Comparison of ENCODE assay signal across 8 cellular contexts in genomic region chr5:5419291-5420210, GRCh38. TPM values are rescaled to one million over a fixed set of nuclear protein-coding genes. Genes with fewer than 3 reads are reported as not detected.
A peak's percentile ranks its signal among the peaks of the same experiment; 100 is the strongest.
DNase-seq lines count a peak whose midpoint lies in the region; ATAC-seq and TF ChIP-seq lines count a peak whose summit lies in the region.

No MANE protein-coding gene starts in this region.

- peak; percentile 61 for TF ChIP-seq CTCF in DOHH2 (IDR thresholded peaks at IDR 0.05; ENCODE audit: low read depth, low read length, poor library complexity, severe bottlenecking)
- TF ChIP-seq CTCF in fibroblast of lung (conservative IDR thresholded peaks at IDR 0.05 in 1 of 2, IDR thresholded peaks at IDR 0.05 in 1 of 2; ENCODE audit: low read depth in 1 of 2, low read length in 2 of 2): peak; percentile 73 to 75
- peak; percentile 79 for TF ChIP-seq CTCF in retinal pigment epithelial cell (conservative IDR thresholded peaks at IDR 0.05; ENCODE audit: low read depth, low read length)

- H3K9me2 ChIP-seq in DOHH2 (replicated peaks; ENCODE audit: control insufficient read depth, low read length): no peaks in the 10 kb centered on the region

- H3K36me3 ChIP-seq in DOHH2 (ENCODE audit: control insufficient read depth, low read length) (no peaks in the 10 kb centered on the region), fibroblast of lung (ENCODE audit: control insufficient read depth, insufficient read depth, low read length) (no peaks in the 10 kb centered on the region)

- peak overlapping the region; percentile 39 for H2AFZ ChIP-seq in fibroblast of lung (ENCODE audit: low read length)

- peaks cover 18% of the 10 kb centered on the region for H4K20me1 ChIP-seq in DOHH2 (ENCODE audit: control insufficient read depth, insufficient read depth, low read depth, low read length)
- no peaks in the 10 kb centered on the region for H4K20me1 ChIP-seq in fibroblast of lung (ENCODE audit: control insufficient read depth, extremely low read depth, insufficient read depth, low read length)

- ATAC-seq in GM18867 (IDR thresholded peaks at IDR 0.05; ENCODE audit: unreplicated experiment) (no peak), GM19467 (IDR thresholded peaks at IDR 0.05; ENCODE audit: unreplicated experiment) (no peak)

- peak overlapping the region; percentile 98; the same call in 1 of the 2 replicates for H3K4me2 ChIP-seq in DOHH2 (ENCODE audit: low read length)
- H3K4me2 ChIP-seq in fibroblast of lung (ENCODE audit: extremely low read depth, insufficient read depth, low read length): peak overlapping the region; percentile 28

- H3F3A ChIP-seq in DOHH2 (ENCODE audit: control insufficient read depth, insufficient read depth): peaks cover 12% of the 10 kb centered on the region

- H3K9me3 ChIP-seq in DOHH2 (ENCODE audit: control insufficient read depth, insufficient read depth, low read length) (no peaks in the 10 kb centered on the region), fibroblast of lung (ENCODE audit: control insufficient read depth, insufficient read depth, low read depth, low read length) (no peaks in the 10 kb centered on the region)

- H3K4me1 ChIP-seq in DOHH2 (ENCODE audit: control insufficient read depth, low read length) (peaks cover 30% of the 10 kb centered on the region), fibroblast of lung (ENCODE audit: control insufficient read depth, extremely low read depth, insufficient read depth, low read length) (peaks cover 11% of the 10 kb centered on the region)

- DNase-seq in LoVo (ENCODE audit: low spot score) (peak; percentile 50), SHP77 treated with DMSO at 0.1 percent for 48 hours (lab: John Stamatoyannopoulos, UW) (peak; percentile 62), fibroblast of lung (ENCODE audit: low read depth in 2 of 2) (peak; percentile 76 to 89), retinal pigment epithelial cell (ENCODE audit: low read depth) (peak; percentile 62), T-helper 2 cell (no peak)

- H3K27me3 ChIP-seq in DOHH2 (ENCODE audit: control insufficient read depth, low read length) (no peaks in the 10 kb centered on the region), fibroblast of lung (ENCODE audit: control insufficient read depth, insufficient read depth, low read length) (no peaks in the 10 kb centered on the region)

- H3K4me3 ChIP-seq in DOHH2 (ENCODE audit: low read length) (no peak overlapping the region), fibroblast of lung (replicated peaks in 1 of 4; ENCODE audit: control extremely low read depth in 1 of 4, insufficient read depth in 1 of 4, low read depth in 3 of 4, low read length in 4 of 4) (peak overlapping the region in 1 of 4 experiments; percentile 27), retinal pigment epithelial cell (ENCODE audit: low read length) (peak overlapping the region; percentile 5)

- H3K79me2 ChIP-seq in DOHH2 (ENCODE audit: control insufficient read depth, low read length): peaks cover 21% of the 10 kb centered on the region
- H3K79me2 ChIP-seq in fibroblast of lung (ENCODE audit: control insufficient read depth, insufficient read depth, low read length): peaks cover 20% of the 10 kb centered on the region

- H3K9ac ChIP-seq in fibroblast of lung (ENCODE audit: insufficient read depth, low read length): no peak overlapping the region

- no peak overlapping the region for H3K27ac ChIP-seq in DOHH2 (ENCODE audit: low read depth, low read length)
- H3K27ac ChIP-seq in fibroblast of lung (ENCODE audit: insufficient read depth, low read length): no peak overlapping the region

RNA-seq across cellular contexts. Expression of gene ICE1, which starts 2.9 kb away (rescaled TPM):
- total RNA-seq in fibroblast of lung: 24.4 and 24.9 TPM in 2 replicates
- 16.1 and 17.6 TPM in 2 replicates for polyA plus RNA-seq in fibroblast of lung
- polyA plus RNA-seq in fibroblast of lung (2012): 10.3 and 11.8 TPM in 2 replicates
- polyA minus RNA-seq in fibroblast of lung (ENCODE audit: low replicate concordance): 10.3 and 11.4 TPM in 2 replicates

Comparison
In these comparisons a context has a peak if more than half of its experiments do, and no peak if none do; other contexts are left out.
1. DNase-seq: peak in LoVo (single experiment), SHP77 treated with DMSO at 0.1 percent for 48 hours (single experiment), fibroblast of lung (2 of 2) and retinal pigment epithelial cell (single experiment); none in T-helper 2 cell (0 of 5).
2. Peak in every context shown above with its lines, with median percentiles within 50 percentile points of each other: CTCF ChIP-seq.